1 cellular context compared by ENCODE assay signal in genomic region chr15:76333720-76334437, GRCh38.
TF ChIP-seq lines count a peak whose summit lies in the region.

No MANE protein-coding gene starts in this region.

TF ChIP-seq in HepG2, 621 proteins besides CTCF, POLR2A, EP300 and RAD21 (continued from another document and continues in another):
- TF ChIP-seq CENPT (CRISPR knock-in tag; IDR thresholded peaks at IDR 0.05; ENCODE audit: low read depth), result no peak
- no peak for TF ChIP-seq ZNF737 (CRISPR knock-in tag; IDR thresholded peaks at IDR 0.05; ENCODE audit: borderline replicate concordance)
- no peak for TF ChIP-seq CSRNP2 (CRISPR knock-in tag; conservative IDR thresholded peaks at IDR 0.05; ENCODE audit: low read depth)
- 0 out of 2 replicates have a peak, but pooled peaks have one; percentile 12 for TF ChIP-seq TBX2 (CRISPR knock-in tag; IDR thresholded peaks at IDR 0.05; ENCODE audit: borderline replicate concordance)
- no peak for TF ChIP-seq ZNF616 (CRISPR knock-in tag; IDR thresholded peaks at IDR 0.05; ENCODE audit: low read depth)
- TF ChIP-seq ZNF644 (CRISPR knock-in tag; IDR thresholded peaks at IDR 0.05; ENCODE audit: low read depth), result peak; percentile 79; the same call in 1 of the 2 replicates
- no peak for TF ChIP-seq KIAA2018 (CRISPR knock-in tag; IDR thresholded peaks at IDR 0.05; ENCODE audit: borderline replicate concordance)
- no peak for TF ChIP-seq MYNN (CRISPR knock-in tag; IDR thresholded peaks at IDR 0.05; ENCODE audit: low read depth)
- TF ChIP-seq SMAD3 (CRISPR knock-in tag; IDR thresholded peaks at IDR 0.05), result peak; percentile 56; the same call in 1 of the 2 replicates
- no peak; the same call in 1 of the 2 replicates for TF ChIP-seq POGZ (CRISPR knock-in tag; IDR thresholded peaks at IDR 0.05)
- no peak for TF ChIP-seq NFE2L2 (IDR thresholded peaks at IDR 0.05; ENCODE audit: low read length)
- TF ChIP-seq TSC22D2 (CRISPR knock-in tag; IDR thresholded peaks at IDR 0.05; ENCODE audit: borderline replicate concordance), result no peak
- TF ChIP-seq ZNF546 (CRISPR knock-in tag; conservative IDR thresholded peaks at IDR 0.05), result no peak
- TF ChIP-seq CENPBD1 (CRISPR knock-in tag; IDR thresholded peaks at IDR 0.05; ENCODE audit: borderline replicate concordance, low read depth), result no peak
- no peak for TF ChIP-seq ZFP37 (CRISPR knock-in tag; IDR thresholded peaks at IDR 0.05; ENCODE audit: borderline replicate concordance)
- TF ChIP-seq RERE (CRISPR knock-in tag; IDR thresholded peaks at IDR 0.05; ENCODE audit: low read depth), result 0 out of 2 replicates have a peak, but pooled peaks have one; percentile 21
- no peak for TF ChIP-seq HOXA7 (CRISPR knock-in tag; IDR thresholded peaks at IDR 0.05)
- no peak; the same call in 1 of the 2 replicates for TF ChIP-seq ZNF230 (CRISPR knock-in tag; IDR thresholded peaks at IDR 0.05)
- no peak for TF ChIP-seq SOX13 (IDR thresholded peaks at IDR 0.05)
- peak in 1 of 2 experiments; percentile 43; a peak in 1 of 4 replicates for TF ChIP-seq SOX13 (CRISPR knock-in tag; conservative IDR thresholded peaks at IDR 0.05 in 1 of 2, IDR thresholded peaks at IDR 0.05 in 1 of 2)
- no peak for TF ChIP-seq HIC2 (CRISPR knock-in tag; IDR thresholded peaks at IDR 0.05; ENCODE audit: low read depth)
- TF ChIP-seq TCF7L2 (IDR thresholded peaks at IDR 0.05; ENCODE audit: low read depth, low read length), result no peak
- no peak for TF ChIP-seq ZNF564 (CRISPR knock-in tag; IDR thresholded peaks at IDR 0.05)
- peak; percentile 47; the same call in 1 of the 2 replicates for TF ChIP-seq PITX1 (CRISPR knock-in tag; IDR thresholded peaks at IDR 0.05)
- TF ChIP-seq KDM6A (CRISPR knock-in tag; IDR thresholded peaks at IDR 0.05; ENCODE audit: low read depth), result 0 out of 2 replicates have a peak, but pooled peaks have one; percentile 60
- peak; percentile 93 for TF ChIP-seq THRA (CRISPR knock-in tag; IDR thresholded peaks at IDR 0.05; ENCODE audit: borderline replicate concordance)
- no peak for TF ChIP-seq ZNF776 (CRISPR knock-in tag; IDR thresholded peaks at IDR 0.05)
- TF ChIP-seq IKZF1 (IDR thresholded peaks at IDR 0.05), result no peak
- TF ChIP-seq ZNF430 (CRISPR knock-in tag; IDR thresholded peaks at IDR 0.05), result peak; percentile 59; the same call in 1 of the 2 replicates
- TF ChIP-seq ZGPAT (CRISPR knock-in tag; IDR thresholded peaks at IDR 0.05), result peak; percentile 55
- TF ChIP-seq ZNF513 (CRISPR knock-in tag; conservative IDR thresholded peaks at IDR 0.05), result no peak
- no peak; the same call in 1 of the 2 replicates for TF ChIP-seq RFXAP (CRISPR knock-in tag; IDR thresholded peaks at IDR 0.05; ENCODE audit: borderline replicate concordance)
- TF ChIP-seq ELF3 (CRISPR knock-in tag; IDR thresholded peaks at IDR 0.05), result 0 out of 2 replicates have a peak, but pooled peaks have one; percentile 33
- no peak for TF ChIP-seq ZNF460 (CRISPR knock-in tag; IDR thresholded peaks at IDR 0.05; ENCODE audit: borderline replicate concordance)
